9 cellular contexts compared by ENCODE assay signal in genomic region chr10:103153765-103154197, GRCh38.
DNase-seq lines count a peak whose midpoint lies in the region; ATAC-seq, FAIRE-seq and TF ChIP-seq lines count a peak whose summit lies in the region.
"Had no signal": no experiment of that assay in that cellular context is flagged by ENCODE, and none has a peak within 500 bp of the region (broad histone marks: within the 10 kb centered on the region; RNA-seq: fewer than 3 reads in every experiment).

No MANE protein-coding gene starts in this region.

- H3K27me3 Mint-ChIP-seq in nephron (ENCODE audit: low read depth) = no peaks in the 10 kb centered on the region

- TF ChIP-seq EP300 in Ishikawa (IDR thresholded peaks at IDR 0.05; ENCODE audit: borderline replicate concordance) = no peak

- TF ChIP-seq RAD21 in Ishikawa (IDR thresholded peaks at IDR 0.05; ENCODE audit: low read depth) = no peak

- H3K4me1 Mint-ChIP-seq in nephron = peaks cover 39% of the 10 kb centered on the region

- no peak for TF ChIP-seq CTCF in 22Rv1 (IDR thresholded peaks at IDR 0.05)
- no peak for TF ChIP-seq CTCF in nephron (IDR thresholded peaks at IDR 0.05; ENCODE audit: unreplicated experiment in 3 of 3)

- peak overlapping the region; percentile 51 to 90 (median 81) for H3K4me3 Mint-ChIP-seq in nephron

- FAIRE-seq in endometrium (lab: Jason Lieb, UNC) = peak; percentile 94

- ATAC-seq in GM21737 (IDR thresholded peaks at IDR 0.05; ENCODE audit: unreplicated experiment) = no peak

- peaks cover 64% of the 10 kb centered on the region for H3K36me3 Mint-ChIP-seq in nephron (ENCODE audit: low read depth)

- peak overlapping the region; percentile 73 for H3K27ac ChIP-seq in 22Rv1
- H3K27ac ChIP-seq: BLaER1 had no signal

- H3K9me3 Mint-ChIP-seq in nephron = no peaks in the 10 kb centered on the region

- H3K27ac Mint-ChIP-seq in nephron = peak overlapping the region; percentile 89 to 97 (median 95)

- DNase-seq in stimulated activated CD4-positive, alpha-beta T cell treated with anti-CD3 and anti-CD28 coated beads, Interleukin-15, amount 100 ng/mL, for 24 hours = no peak
- DNase-seq in iPS-NIHi7 (ENCODE audit: extremely low spot score) (no peak), NCI-H524 treated with DMSO at 0.1 percent for 48 hours (lab: John Stamatoyannopoulos, UW) (no peak)

TF ChIP-seq in Ishikawa, 13 proteins besides CTCF, POLR2A, EP300 and RAD21:
- TF ChIP-seq MAX (IDR thresholded peaks at IDR 0.05) (peak; percentile 23; the same call in 1 of the 2 replicates), ZBTB7A (IDR thresholded peaks at IDR 0.05; ENCODE audit: low read depth) (no peak), NFIC (IDR thresholded peaks at IDR 0.05) (no peak), FOXM1 (IDR thresholded peaks at IDR 0.05; ENCODE audit: borderline replicate concordance, low read depth) (peak; percentile 57; the same call in 1 of the 2 replicates), TEAD4 (IDR thresholded peaks at IDR 0.05) (peak; percentile 78), TAF1 (IDR thresholded peaks at IDR 0.05; ENCODE audit: low read depth) (no peak), CEBPB (IDR thresholded peaks at IDR 0.05) (peak; percentile 97), REST (IDR thresholded peaks at IDR 0.05; ENCODE audit: low read depth) (no peak; the same call in 1 of the 2 replicates), CREB1 (IDR thresholded peaks at IDR 0.05; ENCODE audit: low read depth) (no peak), USF1 (IDR thresholded peaks at IDR 0.05) (no peak), TCF12 (IDR thresholded peaks at IDR 0.05; ENCODE audit: low read depth) (no peak), EGR1 (IDR thresholded peaks at IDR 0.05) (no peak), YY1 (IDR thresholded peaks at IDR 0.05; ENCODE audit: low read depth) (no peak)
